Comparison of ENCODE assay signal across 8 cellular contexts in genomic region chr7:786472-787255, GRCh38. TPM values are rescaled to one million over a fixed set of nuclear protein-coding genes. Genes with fewer than 3 reads are reported as not detected.
DNase-seq lines count a peak whose midpoint lies in the region; ATAC-seq and TF ChIP-seq lines count a peak whose summit lies in the region.

No MANE protein-coding gene starts in this region.

- ATAC-seq in GM18505 (IDR thresholded peaks at IDR 0.05; ENCODE audit: unreplicated experiment) (no peak), HG02798 (IDR thresholded peaks at IDR 0.05; ENCODE audit: poor library complexity, unreplicated experiment) (no peak)

- TF ChIP-seq POLR2A in GM18505 (IDR thresholded peaks at IDR 0.05; ENCODE audit: borderline replicate concordance, extremely low read depth, insufficient read depth, insufficient read length), result no peak

- H3K27me3 ChIP-seq in brain microvascular endothelial cell (replicated peaks) (no peaks in the 10 kb centered on the region), kidney epithelial cell (ENCODE audit: control insufficient read depth, insufficient read depth, low read length) (no peaks in the 10 kb centered on the region)

- no peak overlapping the region for H3K27ac ChIP-seq in brain microvascular endothelial cell

- no peak overlapping the region for H3K4me3 ChIP-seq in LNCaP clone FGC (ENCODE audit: low read depth, low read length)
- H3K4me3 ChIP-seq in brain microvascular endothelial cell (ENCODE audit: low read depth, low read length), result no peak overlapping the region
- no peak overlapping the region for H3K4me3 ChIP-seq in kidney epithelial cell (ENCODE audit: low read depth, low read length)

- peaks cover 21% of the 10 kb centered on the region for H3K36me3 ChIP-seq in brain microvascular endothelial cell (replicated peaks)
- H3K36me3 ChIP-seq in kidney epithelial cell (ENCODE audit: control insufficient read depth, insufficient read depth, low read length), result no peaks in the 10 kb centered on the region

- in situ Hi-C loops in brain microvascular endothelial cell (cut with HindIII; ENCODE audit: low pct_ligation_motif_present, low sequenced_read_pairs), result no loop called here

- DNase-seq in EH (ENCODE audit: low read depth), result peak; percentile 65
- DNase-seq in LNCaP clone FGC (ENCODE audit: low read depth), result no peak
- DNase-seq in UCSD-AML1 (lab: John Stamatoyannopoulos, UW; ENCODE audit: unreplicated experiment), result peak; percentile 31
- DNase-seq in brain microvascular endothelial cell, result peak; percentile 44
- no peak for DNase-seq in kidney epithelial cell (ENCODE audit: low read depth)
- DNase-seq in stimulated activated CD4-positive, alpha-beta T cell treated with anti-CD3 and anti-CD28 coated beads, Interleukin-4, amount 100 ng/mL, for 4 hours, result peak; percentile 66 to 71

- peak; percentile 81 for TF ChIP-seq CTCF in LNCaP clone FGC (IDR thresholded peaks at IDR 0.05; ENCODE audit: control insufficient read depth, extremely low read depth, insufficient read depth)
- TF ChIP-seq CTCF in brain microvascular endothelial cell (IDR thresholded peaks at IDR 0.05; ENCODE audit: low read depth, low read length, missing control alignments), result peak; percentile 94
- peak; percentile 96 for TF ChIP-seq CTCF in kidney epithelial cell (IDR thresholded peaks at IDR 0.05; ENCODE audit: insufficient read depth, low read length, poor library complexity, severe bottlenecking)

RNA-seq across cellular contexts. Expression of gene SUN1, which starts 45.6 kb away (rescaled TPM):
- 192 and 220 TPM in 2 replicates for total RNA-seq in kidney epithelial cell

RNA-seq across cellular contexts. Expression of gene PRKAR1B, which starts 59.6 kb away (rescaled TPM):
- 23.7 and 23.8 TPM in 2 replicates for total RNA-seq in kidney epithelial cell

Comparison
In these comparisons a context has a peak if more than half of its experiments do, and no peak if none do; other contexts are left out.
1. DNase-seq: peak in EH (single experiment), UCSD-AML1 (single experiment), brain microvascular endothelial cell (single experiment) and stimulated activated CD4-positive, alpha-beta T cell treated with anti-CD3 and anti-CD28 coated beads, Interleukin-4, amount 100 ng/mL, for 4 hours (2 of 2); none in LNCaP clone FGC (single experiment) and kidney epithelial cell (single experiment).
2. Peak in every context shown above with its lines, with median percentiles within 50 percentile points of each other: CTCF ChIP-seq.